ENCODE assay signal across 8 cellular contexts in the genomic region with DNA sequence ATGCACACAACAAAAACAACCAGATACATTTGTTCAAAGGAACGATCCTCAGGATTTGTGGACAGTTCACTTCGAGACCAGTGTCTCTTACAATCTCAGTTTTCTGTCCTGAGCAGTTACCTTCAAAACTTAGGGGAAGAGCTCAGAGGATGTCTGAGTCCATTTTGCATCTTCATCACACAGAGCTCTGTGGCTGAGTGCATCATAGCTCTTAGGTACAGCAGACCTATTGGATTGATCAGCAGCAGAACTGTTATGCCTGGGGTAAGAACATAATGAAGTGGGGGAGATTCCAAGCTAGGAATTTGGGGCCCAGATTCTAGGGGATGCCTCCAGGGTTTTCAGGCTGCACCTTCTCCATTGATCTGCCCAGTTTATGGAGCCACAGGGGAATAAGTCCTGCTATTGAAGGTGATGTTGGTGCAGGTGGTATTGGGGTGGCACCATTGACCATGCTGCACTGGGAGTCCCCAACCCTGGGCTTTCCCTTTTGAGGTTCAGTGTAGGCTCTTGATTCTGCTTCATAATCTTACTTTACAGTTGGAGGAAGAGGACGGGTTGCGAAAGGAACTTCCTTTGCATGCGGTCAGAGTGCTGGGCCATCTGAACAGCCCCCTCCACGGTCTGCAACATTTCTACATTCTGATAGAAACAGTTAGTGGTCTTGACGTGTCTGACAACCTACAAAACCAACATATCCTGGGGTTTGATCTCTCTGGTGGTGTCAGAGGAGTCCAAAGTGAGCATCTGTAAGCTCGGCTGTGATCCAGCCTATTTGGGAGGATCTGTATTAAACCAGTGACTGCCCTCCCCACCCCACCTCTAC.
DNase-seq lines count a peak whose midpoint lies in the region; ATAC-seq and TF ChIP-seq lines count a peak whose summit lies in the region.

No MANE protein-coding gene starts in this region.

- H3K4me1 Mint-ChIP-seq in natural killer cell = peaks cover 74 to 78% of the 10 kb centered on the region in 2 donors

- no peak overlapping the region for H3K4me3 ChIP-seq in SJCRH30

- no peaks in the 10 kb centered on the region for H3K9me3 Mint-ChIP-seq in natural killer cell

- H3K27me3 ChIP-seq in SJCRH30 = no peaks in the 10 kb centered on the region

- no peaks in the 10 kb centered on the region for H3K4me1 ChIP-seq in SJCRH30

- no peak overlapping the region for H3K27ac ChIP-seq in SJCRH30

- intact Hi-C loops in natural killer cell (cut with micrococcal nuclease) = loop anchor here (1.0 to 5.0 kb wide), 6 partner anchors 19 to 187 kb away; a partner anchor contains a TSS

- no peaks in the 10 kb centered on the region; the same call in 1 of the 2 replicates for H3K9me3 ChIP-seq in SJCRH30 (replicated peaks)

- no peaks in the 10 kb centered on the region; the same call in 1 of the 2 replicates for H3K36me3 ChIP-seq in SJCRH30

- ATAC-seq in HG03565 (IDR thresholded peaks at IDR 0.05; ENCODE audit: unreplicated experiment) = peak; percentile 70
- ATAC-seq in natural killer cell = peak; percentile 78 to 93 (median 89)

- H3K4me3 Mint-ChIP-seq in natural killer cell = peak overlapping the region; percentile 87

- DNase-seq in GDM1 (lab: John Stamatoyannopoulos, UW) (peak; percentile 90), GM20000 (ENCODE audit: low spot score) (peak; percentile 55), natural killer cell (peak; percentile 61), SJCRH30 (no peak), HCEC 1CT (no peak), NCI-H526 (lab: John Stamatoyannopoulos, UW) (no peak)
- DNase-seq in activated CD8-positive, alpha-beta memory T cell treated with anti-CD3 and anti-CD28 coated beads, Interleukin-2, amount 50 U/mL, for 24 hours (ENCODE audit: extremely low read depth) = peak; percentile 10

- TF ChIP-seq CTCF in GM20000 (IDR thresholded peaks at IDR 0.05; ENCODE audit: extremely low read depth, missing control alignments) (no peak), natural killer cell (IDR thresholded peaks at IDR 0.05) (no peak)

- H3K36me3 Mint-ChIP-seq in natural killer cell = peaks cover 3% of the 10 kb centered on the region

- peak overlapping the region; percentile 88 to 92 for H3K27ac Mint-ChIP-seq in natural killer cell

- no peaks in the 10 kb centered on the region for H3K27me3 Mint-ChIP-seq in natural killer cell (ENCODE audit: low read depth in 2 of 2)

Comparison
In these comparisons a context has a peak if more than half of its experiments do, and no peak if none do; other contexts are left out.
1. DNase-seq: peak in GDM1 (single experiment), GM20000 (single experiment), activated CD8-positive, alpha-beta memory T cell treated with anti-CD3 and anti-CD28 coated beads, Interleukin-2, amount 50 U/mL, for 24 hours (single experiment) and natural killer cell (single experiment); none in SJCRH30 (0 of 2), HCEC 1CT (single experiment) and NCI-H526 (0 of 2).